Comparison of ENCODE assay signal across 8 cellular contexts in the genomic region with DNA sequence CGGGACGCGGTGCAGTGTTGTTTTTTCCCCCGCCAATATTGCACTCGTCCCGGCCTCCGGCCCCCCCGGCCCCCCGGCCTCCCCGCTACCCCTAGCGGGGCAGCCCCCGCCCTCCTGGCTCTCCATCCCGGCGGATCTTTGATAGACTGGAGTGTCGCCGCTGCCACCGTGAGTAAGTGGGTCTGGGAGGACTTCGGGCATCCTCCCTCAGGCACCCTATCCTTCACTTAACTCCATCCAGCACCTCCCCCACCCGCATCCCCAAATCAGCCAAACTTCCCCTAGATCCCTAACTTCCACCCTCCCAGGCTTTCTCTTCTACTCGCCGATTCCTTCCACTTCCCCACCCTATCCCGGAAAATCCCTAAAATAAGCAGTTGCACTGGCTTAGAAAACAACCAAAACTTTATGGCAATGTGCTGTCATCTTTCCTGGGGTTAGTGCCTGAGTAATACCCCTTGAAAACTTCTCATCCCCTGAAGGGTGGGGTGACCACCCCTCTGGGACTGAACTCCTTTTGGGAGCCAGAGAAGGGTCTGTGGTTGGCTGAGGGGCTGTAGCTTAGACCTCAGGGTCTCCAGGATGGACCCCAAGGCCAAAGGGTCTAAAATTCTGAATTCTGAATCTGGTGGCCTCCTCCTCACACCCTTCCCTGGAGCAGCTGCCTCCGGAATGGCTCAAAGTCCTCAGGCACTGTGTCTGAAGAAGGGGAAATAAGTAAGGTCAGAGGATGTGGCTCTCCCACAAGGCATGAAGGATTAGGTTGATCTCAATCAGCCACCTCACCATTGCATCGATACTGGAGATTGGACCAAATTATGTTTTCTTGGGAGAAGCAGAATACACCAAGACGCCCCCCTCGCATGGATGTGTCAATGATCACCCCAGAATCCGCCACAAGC. TPM values are rescaled to one million over a fixed set of nuclear protein-coding genes. Genes with fewer than 3 reads are reported as not detected.
DNase-seq lines count a peak whose midpoint lies in the region; ATAC-seq and TF ChIP-seq lines count a peak whose summit lies in the region.

No MANE protein-coding gene starts in this region.

- TF ChIP-seq POLR2A in heart left ventricle (IDR thresholded peaks at IDR 0.05) (no peak), spleen (IDR thresholded peaks at IDR 0.05) (no peak)

- CTCF ChIA-PET in HEK293 (lab: Yijun Ruan, JAX) = interaction anchor here (0.6 to 3.8 kb wide), 8 partner anchors 12 to 221 kb away, joined by 3 to 60 read pairs (median 11); a partner anchor contains a TSS

- 23 to 28% (median 26%) methylated on average over 21 to 27 of the region's 27 CpGs for WGBS in heart left ventricle, 4 donors
- 31 to 50% (median 34%) methylated on average over 18 to 27 of the region's 27 CpGs for WGBS in spleen, 5 donors

- H3K4me3 ChIP-seq in HEK293 (ENCODE audit: low read depth, low read length) (peak overlapping the region; percentile 50), WERI-Rb-1 (ENCODE audit: low read depth, low read length) (peak overlapping the region; percentile 40), heart left ventricle (peak overlapping the region; percentile 28 to 70 (median 59)), spleen (peak overlapping the region; percentile 46 to 82 (median 58))

- H3K27ac ChIP-seq in HEK293 (ENCODE audit: extremely low read depth, low read depth, low read length) (no peak overlapping the region), WERI-Rb-1 (peak overlapping the region; percentile 88), heart left ventricle (peak overlapping the region; percentile 23 to 95 (median 79)), spleen (peak overlapping the region in 7 of 8 donors; percentile 40 to 86 (median 78))

- H3K4me1 ChIP-seq in HEK293 (ENCODE audit: control insufficient read depth, insufficient read depth, low read length) = peaks cover 3% of the 10 kb centered on the region; the same call in 1 of the 2 replicates
- H3K4me1 ChIP-seq in heart left ventricle = peaks cover 0 to 33% (median 24%) of the 10 kb centered on the region in 12 donors
- peaks cover 10 to 52% (median 41%) of the 10 kb centered on the region in 6 donors for H3K4me1 ChIP-seq in spleen

- ATAC-seq in heart left ventricle = peak in 1 of 4 donors; percentile 3

- no peaks in the 10 kb centered on the region for H3K27me3 ChIP-seq in WERI-Rb-1 (ENCODE audit: insufficient read depth, low read depth, severe bottlenecking)
- H3K27me3 ChIP-seq in heart left ventricle = no peaks in the 10 kb centered on the region
- H3K27me3 ChIP-seq in spleen (replicated peaks in 1 of 7) = peaks cover 0 to 22% (median 0%) of the 10 kb centered on the region in 7 donors

- POLR2A ChIA-PET in HEK293 (lab: Yijun Ruan, JAX) = interaction anchor here (0.6 to 2.3 kb wide), 6 partner anchors 14 to 1309 kb away, joined by 3 to 10 read pairs (median 4); a partner anchor contains a TSS

- H3K36me3 ChIP-seq in HEK293 (ENCODE audit: control insufficient read depth in 2 of 2, insufficient read depth in 1 of 2, low read length in 2 of 2) = peaks cover 0 to 36% of the 10 kb centered on the region in 2 experiments; a peak in 1 of 3 replicates
- peaks cover 52% of the 10 kb centered on the region for H3K36me3 ChIP-seq in WERI-Rb-1
- peaks cover 0 to 22% (median 0%) of the 10 kb centered on the region in 9 donors for H3K36me3 ChIP-seq in heart left ventricle
- H3K36me3 ChIP-seq in spleen = peaks cover 0 to 10% (median 0%) of the 10 kb centered on the region in 6 donors

- DNase-seq in WERI-Rb-1 (peak; percentile 56), heart left ventricle (peak in 3 of 5 donors; percentile 4 to 32 (median 7)), spleen (no peak), SKM-1 treated with dmso at 0.1 percent for 144 hours (lab: John Stamatoyannopoulos, UW; ENCODE audit: unreplicated experiment) (no peak), Kasumi-1 (lab: John Stamatoyannopoulos, UW) (no peak), SW480 (ENCODE audit: low spot score) (no peak), globus pallidus (ENCODE audit: low spot score) (no peak)

- intact Hi-C loops in heart left ventricle (cut with DNase I) (no loop called here), spleen (cut with DNase I; ENCODE audit: low total_unique reads) (no loop called here)

- TF ChIP-seq CTCF in HEK293 (tag by site-specific recombination; IDR thresholded peaks at IDR 0.05) (no peak), WERI-Rb-1 (IDR thresholded peaks at IDR 0.05; ENCODE audit: low read depth, low read length) (no peak), heart left ventricle (IDR thresholded peaks at IDR 0.05) (no peak), spleen (IDR thresholded peaks at IDR 0.05 in 8 of 11, conservative IDR thresholded peaks at IDR 0.05 in 3 of 11) (no peak)

- H3K9me3 ChIP-seq in HEK293 (ENCODE audit: control insufficient read depth, insufficient read depth, low read depth, low read length) (no peaks in the 10 kb centered on the region), WERI-Rb-1 (ENCODE audit: severe bottlenecking) (no peaks in the 10 kb centered on the region), heart left ventricle (no peaks in the 10 kb centered on the region), spleen (no peaks in the 10 kb centered on the region)

TF ChIP-seq in HEK293, 187 proteins besides CTCF, POLR2A, EP300 and RAD21 (continues in another document):
- no peak for TF ChIP-seq ZNF155 (tag by site-specific recombination; IDR thresholded peaks at IDR 0.05)
- no peak for TF ChIP-seq ZNF558 (tag by site-specific recombination; IDR thresholded peaks at IDR 0.05)
- TF ChIP-seq ZNF837 (tag by site-specific recombination; IDR thresholded peaks at IDR 0.05) = no peak
- TF ChIP-seq, protein P1, sequence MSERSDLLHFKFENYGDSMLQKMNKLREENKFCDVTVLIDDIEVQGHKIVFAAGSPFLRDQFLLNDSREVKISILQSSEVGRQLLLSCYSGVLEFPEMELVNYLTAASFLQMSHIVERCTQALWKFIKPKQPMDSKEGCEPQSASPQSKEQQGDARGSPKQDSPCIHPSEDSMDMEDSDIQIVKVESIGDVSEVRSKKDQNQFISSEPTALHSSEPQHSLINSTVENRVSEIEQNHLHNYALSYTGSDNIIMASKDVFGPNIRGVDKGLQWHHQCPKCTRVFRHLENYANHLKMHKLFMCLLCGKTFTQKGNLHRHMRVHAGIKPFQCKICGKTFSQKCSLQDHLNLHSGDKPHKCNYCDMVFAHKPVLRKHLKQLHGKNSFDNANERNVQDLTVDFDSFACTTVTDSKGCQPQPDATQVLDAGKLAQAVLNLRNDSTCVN (tag by site-specific recombination; optimal IDR thresholded peaks at IDR 0.05) = no peak
- no peak for TF ChIP-seq ZNF10 (tag by site-specific recombination; IDR thresholded peaks at IDR 0.05)
- TF ChIP-seq, protein P2, sequence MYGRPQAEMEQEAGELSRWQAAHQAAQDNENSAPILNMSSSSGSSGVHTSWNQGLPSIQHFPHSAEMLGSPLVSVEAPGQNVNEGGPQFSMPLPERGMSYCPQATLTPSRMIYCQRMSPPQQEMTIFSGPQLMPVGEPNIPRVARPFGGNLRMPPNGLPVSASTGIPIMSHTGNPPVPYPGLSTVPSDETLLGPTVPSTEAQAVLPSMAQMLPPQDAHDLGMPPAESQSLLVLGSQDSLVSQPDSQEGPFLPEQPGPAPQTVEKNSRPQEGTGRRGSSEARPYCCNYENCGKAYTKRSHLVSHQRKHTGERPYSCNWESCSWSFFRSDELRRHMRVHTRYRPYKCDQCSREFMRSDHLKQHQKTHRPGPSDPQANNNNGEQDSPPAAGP (tag by site-specific recombination; IDR thresholded peaks at IDR 0.05) = 0 out of 2 replicates have a peak, but pooled peaks have one; percentile 15
- TF ChIP-seq IKZF3 (tag by site-specific recombination; IDR thresholded peaks at IDR 0.05) = peak; percentile 6; the same call in 1 of the 2 replicates
- TF ChIP-seq, protein P3, sequence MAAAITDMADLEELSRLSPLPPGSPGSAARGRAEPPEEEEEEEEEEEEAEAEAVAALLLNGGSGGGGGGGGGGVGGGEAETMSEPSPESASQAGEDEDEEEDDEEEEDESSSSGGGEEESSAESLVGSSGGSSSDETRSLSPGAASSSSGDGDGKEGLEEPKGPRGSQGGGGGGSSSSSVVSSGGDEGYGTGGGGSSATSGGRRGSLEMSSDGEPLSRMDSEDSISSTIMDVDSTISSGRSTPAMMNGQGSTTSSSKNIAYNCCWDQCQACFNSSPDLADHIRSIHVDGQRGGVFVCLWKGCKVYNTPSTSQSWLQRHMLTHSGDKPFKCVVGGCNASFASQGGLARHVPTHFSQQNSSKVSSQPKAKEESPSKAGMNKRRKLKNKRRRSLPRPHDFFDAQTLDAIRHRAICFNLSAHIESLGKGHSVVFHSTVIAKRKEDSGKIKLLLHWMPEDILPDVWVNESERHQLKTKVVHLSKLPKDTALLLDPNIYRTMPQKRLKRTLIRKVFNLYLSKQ (tag by site-specific recombination; IDR thresholded peaks at IDR 0.05; ENCODE audit: borderline replicate concordance) = no peak
- TF ChIP-seq ZNF776 (tag by site-specific recombination; IDR thresholded peaks at IDR 0.05; ENCODE audit: borderline replicate concordance) = no peak
- no peak for TF ChIP-seq ZNF76 (tag by site-specific recombination; IDR thresholded peaks at IDR 0.05; ENCODE audit: borderline replicate concordance, low read depth)

RNA-seq across cellular contexts. Expression of a gene that starts 12.2 kb away (rescaled TPM):
- total RNA-seq in heart left ventricle (10 to 100 TPM in 2 of 9 donors, 1 to 10 TPM in 7; 3.0 to 22.2 (median 5.5) TPM), spleen (10 to 100 TPM; 14.3 to 22.6 (median 20.5) TPM)
- polyA plus RNA-seq in heart left ventricle (1 to 10 TPM; 2.7 to 6.8 TPM), spleen (10 to 100 TPM; 10.2 to 31.2 (median 27.7) TPM)

RNA-seq across cellular contexts. Expression of a gene that starts 13.0 kb away (rescaled TPM):
- total RNA-seq in heart left ventricle (10 to 100 TPM; 14.1 to 32.2 (median 19.3) TPM), spleen (10 to 100 TPM; 28.2 to 40.9 (median 33.2) TPM)
- polyA plus RNA-seq in heart left ventricle (10 to 100 TPM; 28.1 to 37.1 TPM), spleen (10 to 100 TPM; 43.7 to 48.4 (median 44.5) TPM)

RNA-seq across cellular contexts. Expression of a gene that starts 21.8 kb away (rescaled TPM):
- total RNA-seq in heart left ventricle (under 1 TPM in 5 of 9 donors, not detected in 4; 0.08 to 0.41 (median 0.12) TPM), spleen (1 to 10 TPM in 6 of 7 donors, under 1 TPM in 1; 0.83 to 3.6 (median 1.6) TPM)
- polyA plus RNA-seq in heart left ventricle (under 1 TPM in 1 of 2 donors, not detected in 1; 0.04 TPM), spleen (under 1 TPM; 0.35 to 0.77 (median 0.46) TPM)

RNA-seq across cellular contexts. Expression of a gene that starts 22.3 kb away (rescaled TPM):
- 100 to 1,000 TPM; 106 to 199 (median 123) TPM for total RNA-seq in heart left ventricle
- polyA plus RNA-seq in heart left ventricle = 100 to 1,000 TPM; 220 to 283 TPM
- 100 to 1,000 TPM; 113 to 154 (median 136) TPM for total RNA-seq in spleen
- polyA plus RNA-seq in spleen = 100 to 1,000 TPM; 193 to 203 (median 200) TPM

RNA-seq across cellular contexts. Expression of a gene that starts 55.1 kb away (rescaled TPM):
- total RNA-seq in heart left ventricle (10 to 100 TPM; 46.1 to 70.7 (median 54.4) TPM), spleen (10 to 100 TPM; 25.0 to 62.4 (median 49.9) TPM)
- polyA plus RNA-seq in heart left ventricle (100 to 1,000 TPM in 1 of 2 donors, 10 to 100 TPM in 1; 75.4 to 216 TPM), spleen (100 to 1,000 TPM; 205 to 262 (median 229) TPM)

Comparison
In these comparisons a context has a peak if more than half of its experiments do, and no peak if none do; other contexts are left out.
1. DNase-seq: peak in WERI-Rb-1 (single experiment) and heart left ventricle (3 of 5); none in spleen (single experiment), SKM-1 treated with dmso at 0.1 percent for 144 hours (single experiment), Kasumi-1 (0 of 2), SW480 (single experiment) and globus pallidus (single experiment).
2. Peak in every context shown above with its lines, with median percentiles within 50 percentile points of each other: H3K4me3 ChIP-seq.